In genomic region chr22:24592144-24592845, GRCh38 we compare ENCODE assay signal across 8 cellular contexts. TPM values are rescaled to one million over a fixed set of nuclear protein-coding genes. Genes with fewer than 3 reads are reported as not detected.
DNase-seq lines count a peak whose midpoint lies in the region; ATAC-seq and FAIRE-seq lines count a peak whose summit lies in the region.

No MANE protein-coding gene starts in this region.

- ATAC-seq in HG02763 (IDR thresholded peaks at IDR 0.05; ENCODE audit: unreplicated experiment) (peak; percentile 12), GM18907 (IDR thresholded peaks at IDR 0.05; ENCODE audit: unreplicated experiment) (no peak)

- peaks cover 10 to 13% (median 11%) of the 10 kb centered on the region in 3 donors for H3K36me3 ChIP-seq in skeletal muscle tissue (ENCODE audit: control insufficient read depth in 3 of 3, insufficient read depth in 3 of 3, low read length in 3 of 3)

- H3K27me3 ChIP-seq in skeletal muscle tissue (ENCODE audit: control insufficient read depth in 3 of 3, insufficient read depth in 3 of 3, low read length in 3 of 3) = no peaks in the 10 kb centered on the region

- DNase-seq in Caki2 (ENCODE audit: low read depth) = peak; percentile 43
- DNase-seq in NCI-H1694 (lab: John Stamatoyannopoulos, UW) = no peak
- DNase-seq in RCC 7860 (ENCODE audit: low spot score) = no peak

- peak overlapping the region; percentile 66 for H3K27ac ChIP-seq in angular gyrus (ENCODE audit: low read depth, low read length)
- H3K27ac ChIP-seq in skeletal muscle tissue (ENCODE audit: low read depth, low read length) = peak overlapping the region; percentile 56

- peaks cover 3 to 5% (median 4%) of the 10 kb centered on the region in 3 donors for H3K4me1 ChIP-seq in skeletal muscle tissue (ENCODE audit: control insufficient read depth in 3 of 3, insufficient read depth in 3 of 3, low read length in 3 of 3)

- in situ Hi-C loops in Caki2 (cut with HindIII; ENCODE audit: low pct_unique_long_range_greater_than_20kb, low sequenced_read_pairs) = no loop called here

- peak overlapping the region; percentile 33 to 87 (median 45) for H3K9ac ChIP-seq in skeletal muscle tissue (ENCODE audit: low read depth in 1 of 3, low read length in 3 of 3)

- peak overlapping the region; percentile 31 for H3K4me3 ChIP-seq in iPS-11a (ENCODE audit: low read depth, low read length)
- peak overlapping the region; percentile 55 to 74 (median 64) for H3K4me3 ChIP-seq in skeletal muscle tissue (ENCODE audit: low read length in 3 of 3)

- FAIRE-seq in RCC 7860 (lab: Jason Lieb, UNC) = no peak

- H3K9me3 ChIP-seq in skeletal muscle tissue (ENCODE audit: control insufficient read depth in 3 of 3, low read length in 3 of 3) = no peaks in the 10 kb centered on the region

RNA-seq across cellular contexts. Expression of gene LRRC75B, which starts 0.6 kb away (rescaled TPM):
- total RNA-seq in Caki2 (2014; rRNA removed; shearing (Covaris generic); ENCODE audit: low replicate concordance) = 10.0 and 19.3 TPM in 2 replicates
- total RNA-seq in skeletal muscle tissue = 1.6 TPM

RNA-seq across cellular contexts. Expression of gene GGT1, which starts 10.7 kb away (rescaled TPM):
- total RNA-seq in Caki2 (2014; rRNA removed; shearing (Covaris generic); ENCODE audit: low replicate concordance) = 396 and 486 TPM in 2 replicates
- 0.52 TPM for total RNA-seq in skeletal muscle tissue

RNA-seq across cellular contexts. Expression of gene SNRPD3, which starts 36.5 kb away (rescaled TPM):
- 158 and 182 TPM in 2 replicates for total RNA-seq in Caki2 (2014; rRNA removed; shearing (Covaris generic); ENCODE audit: low replicate concordance)
- 78.8 TPM for total RNA-seq in skeletal muscle tissue

RNA-seq across cellular contexts. Expression of gene GUCD1, which starts 37.4 kb away (rescaled TPM):
- total RNA-seq in Caki2 (2014; rRNA removed; shearing (Covaris generic); ENCODE audit: low replicate concordance) = 209 and 238 TPM in 2 replicates
- total RNA-seq in skeletal muscle tissue = 64.7 TPM

Comparison
In these comparisons a context has a peak if more than half of its experiments do, and no peak if none do; other contexts are left out.
1. RNA of gene GGT1, which starts 10.7 kb away (total RNA-seq): 396 to 486 TPM in Caki2; 0.52 TPM in skeletal muscle tissue (single experiment); every median in the first group is over 100 times any median in the second.